7 cellular contexts compared by ENCODE assay signal in genomic region chr19:926595-927043, GRCh38. TPM values are rescaled to one million over a fixed set of nuclear protein-coding genes. Genes with fewer than 3 reads are reported as not detected.
DNase-seq lines count a peak whose midpoint lies in the region; TF ChIP-seq lines count a peak whose summit lies in the region.

No MANE protein-coding gene starts in this region.

- peaks cover 10 to 11% of the 10 kb centered on the region in 2 donors for H3K4me1 Mint-ChIP-seq in immature natural killer cell

- H3K27ac Mint-ChIP-seq in immature natural killer cell: peak overlapping the region in 3 of 6 donors; percentile 57 to 71 (median 65)

- in situ Hi-C loops in GM13977 (cut with MboI; ENCODE audit: low pct_unique_long_range_greater_than_20kb, low sequenced_read_pairs, unreplicated experiment): loop anchor here (10.0 kb wide), 1 partner anchor 62 kb away; no protein-coding TSS in a partner anchor
- in situ Hi-C loops in astrocyte of the cerebellum (cut with HindIII; ENCODE audit: low sequenced_read_pairs): no loop called here

- H3K4me3 ChIP-seq in astrocyte of the cerebellum (ENCODE audit: low read depth, low read length): peak overlapping the region; percentile 82

- DNase-seq in GM13977 (ENCODE audit: low spot score) (peak; percentile 88), NCI-H69 (lab: John Stamatoyannopoulos, UW) (peak; percentile 67), astrocyte of the cerebellum (ENCODE audit: low read depth) (no peak), immature natural killer cell (no peak), NCI-H146 treated with DMSO at 0.1 percent for 48 hours (lab: John Stamatoyannopoulos, UW; ENCODE audit: unreplicated experiment) (no peak), NCI-H1092 (lab: John Stamatoyannopoulos, UW) (no peak)
- DNase-seq in stimulated activated CD4-positive, alpha-beta T cell treated with anti-CD3 and anti-CD28 coated beads, Interleukin-4, amount 100 ng/mL, for 24 hours: peak; percentile 45

- TF ChIP-seq CTCF in GM13977 (IDR thresholded peaks at IDR 0.05; ENCODE audit: extremely low read depth, insufficient read depth, missing control alignments): no peak
- TF ChIP-seq CTCF in astrocyte of the cerebellum (IDR thresholded peaks at IDR 0.05; ENCODE audit: low read depth, low read length, missing control alignments): no peak

- H3K27me3 Mint-ChIP-seq in immature natural killer cell (ENCODE audit: low read depth in 3 of 3): peaks cover under 1 to 5% (median under 1%) of the 10 kb centered on the region in 3 donors

- H3K9me3 Mint-ChIP-seq in immature natural killer cell: no peaks in the 10 kb centered on the region

- H3K4me3 Mint-ChIP-seq in immature natural killer cell: peak overlapping the region; percentile 77 to 85 (median 82)

- no peaks in the 10 kb centered on the region for H3K36me3 Mint-ChIP-seq in immature natural killer cell

RNA-seq across cellular contexts. Expression of gene ARID3A, which starts 0.8 kb away (rescaled TPM):
- 1 to 10 TPM; 1.0 to 1.7 (median 1.4) TPM for polyA plus RNA-seq in immature natural killer cell

RNA-seq across cellular contexts. Expression of gene KISS1R, which starts 9.5 kb away (rescaled TPM):
- polyA plus RNA-seq in immature natural killer cell: not detected

RNA-seq across cellular contexts. Expression of gene R3HDM4, which starts 13.6 kb away (rescaled TPM):
- 100 to 1,000 TPM in 1 of 3 donors, 10 to 100 TPM in 2; 83.5 to 146 (median 85.8) TPM for polyA plus RNA-seq in immature natural killer cell

RNA-seq across cellular contexts. Expression of gene RNU6-9, which starts 33.3 kb away (rescaled TPM):
- polyA plus RNA-seq in immature natural killer cell: not detected

RNA-seq across cellular contexts. Expression of gene MED16, which starts 33.6 kb away (rescaled TPM):
- 100 to 1,000 TPM in 1 of 3 donors, 10 to 100 TPM in 2; 44.2 to 112 (median 48.0) TPM for polyA plus RNA-seq in immature natural killer cell

Comparison
In these comparisons a context has a peak if more than half of its experiments do, and no peak if none do; other contexts are left out.
1. DNase-seq: peak in GM13977 (single experiment), NCI-H69 (single experiment) and stimulated activated CD4-positive, alpha-beta T cell treated with anti-CD3 and anti-CD28 coated beads, Interleukin-4, amount 100 ng/mL, for 24 hours (single experiment); none in astrocyte of the cerebellum (single experiment), immature natural killer cell (0 of 3), NCI-H146 treated with DMSO at 0.1 percent for 48 hours (single experiment) and NCI-H1092 (single experiment).